In the genomic region with DNA sequence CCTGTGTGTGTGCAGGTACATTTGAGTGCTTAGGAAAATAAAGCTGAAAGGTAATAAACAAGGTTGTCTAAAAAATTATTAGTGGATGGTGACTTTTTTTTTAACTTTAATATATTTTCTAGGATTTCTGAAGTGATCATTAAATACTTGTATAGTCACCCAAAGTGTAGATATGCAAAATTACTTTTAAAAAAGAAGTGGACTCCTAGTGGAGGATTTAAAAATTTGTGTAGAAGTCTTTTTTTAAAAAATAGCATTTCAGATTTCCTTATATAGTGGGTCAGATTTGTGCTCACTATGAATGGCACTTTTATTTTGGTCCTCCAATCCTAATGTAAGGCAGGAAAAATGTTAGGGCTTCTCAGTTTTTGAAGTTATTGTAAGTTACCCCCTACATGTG, we compare ENCODE assay signal across 1 cellular context.
TF ChIP-seq lines count a peak whose summit lies in the region.

No MANE protein-coding gene starts in this region.

TF ChIP-seq in neural cell, 6 proteins besides CTCF, POLR2A, EP300 and RAD21 (continued from another document):
- TF ChIP-seq, protein P1, sequence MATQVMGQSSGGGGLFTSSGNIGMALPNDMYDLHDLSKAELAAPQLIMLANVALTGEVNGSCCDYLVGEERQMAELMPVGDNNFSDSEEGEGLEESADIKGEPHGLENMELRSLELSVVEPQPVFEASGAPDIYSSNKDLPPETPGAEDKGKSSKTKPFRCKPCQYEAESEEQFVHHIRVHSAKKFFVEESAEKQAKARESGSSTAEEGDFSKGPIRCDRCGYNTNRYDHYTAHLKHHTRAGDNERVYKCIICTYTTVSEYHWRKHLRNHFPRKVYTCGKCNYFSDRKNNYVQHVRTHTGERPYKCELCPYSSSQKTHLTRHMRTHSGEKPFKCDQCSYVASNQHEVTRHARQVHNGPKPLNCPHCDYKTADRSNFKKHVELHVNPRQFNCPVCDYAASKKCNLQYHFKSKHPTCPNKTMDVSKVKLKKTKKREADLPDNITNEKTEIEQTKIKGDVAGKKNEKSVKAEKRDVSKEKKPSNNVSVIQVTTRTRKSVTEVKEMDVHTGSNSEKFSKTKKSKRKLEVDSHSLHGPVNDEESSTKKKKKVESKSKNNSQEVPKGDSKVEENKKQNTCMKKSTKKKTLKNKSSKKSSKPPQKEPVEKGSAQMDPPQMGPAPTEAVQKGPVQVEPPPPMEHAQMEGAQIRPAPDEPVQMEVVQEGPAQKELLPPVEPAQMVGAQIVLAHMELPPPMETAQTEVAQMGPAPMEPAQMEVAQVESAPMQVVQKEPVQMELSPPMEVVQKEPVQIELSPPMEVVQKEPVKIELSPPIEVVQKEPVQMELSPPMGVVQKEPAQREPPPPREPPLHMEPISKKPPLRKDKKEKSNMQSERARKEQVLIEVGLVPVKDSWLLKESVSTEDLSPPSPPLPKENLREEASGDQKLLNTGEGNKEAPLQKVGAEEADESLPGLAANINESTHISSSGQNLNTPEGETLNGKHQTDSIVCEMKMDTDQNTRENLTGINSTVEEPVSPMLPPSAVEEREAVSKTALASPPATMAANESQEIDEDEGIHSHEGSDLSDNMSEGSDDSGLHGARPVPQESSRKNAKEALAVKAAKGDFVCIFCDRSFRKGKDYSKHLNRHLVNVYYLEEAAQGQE (IDR thresholded peaks at IDR 0.05; ENCODE audit: borderline replicate concordance) = no peak
- no peak for TF ChIP-seq POLR2AphosphoS5 (IDR thresholded peaks at IDR 0.05)
- no peak for TF ChIP-seq MXI1 (conservative IDR thresholded peaks at IDR 0.05; ENCODE audit: poor library complexity, severe bottlenecking)
- no peak for TF ChIP-seq SMC3 (conservative IDR thresholded peaks at IDR 0.05; ENCODE audit: poor library complexity)
